In genomic region chr5:143562935-143563334, GRCh38 we compare ENCODE assay signal across 12 cellular contexts.
A peak's percentile ranks its signal among the peaks of the same experiment; 100 is the strongest.
DNase-seq lines count a peak whose midpoint lies in the region; ATAC-seq and TF ChIP-seq lines count a peak whose summit lies in the region.
"Had no signal": no experiment of that assay in that cellular context is flagged by ENCODE, and none has a peak within 500 bp of the region (broad histone marks: within the 10 kb centered on the region; RNA-seq: fewer than 3 reads in every experiment).

No MANE protein-coding gene starts in this region.

- ATAC-seq in mucosa of descending colon, result peak; percentile 80

- H3K9me3 Mint-ChIP-seq in Caco-2 (ENCODE audit: unreplicated experiment), result no peaks in the 10 kb centered on the region

- CTCF ChIA-PET in Caco-2 (lab: Charles Lee), result no interaction called here

- no peaks in the 10 kb centered on the region for H3K27me3 ChIP-seq in Caco-2 (replicated peaks; ENCODE audit: control insufficient read depth, insufficient read depth, low read length)

- DNase-seq in Caco-2 (no peak), NCI-H774 (lab: John Stamatoyannopoulos, UW) (peak; percentile 31), epithelial cell of esophagus (ENCODE audit: low read depth) (peak; percentile 77), mucosa of descending colon (no peak), head of caudate nucleus (no peak), NCI-H128 (lab: John Stamatoyannopoulos, UW; ENCODE audit: unreplicated experiment) (no peak), T-helper 9 cell (no peak), NCI-H82 (lab: John Stamatoyannopoulos, UW) (no peak)
- DNase-seq: activated CD4-positive, alpha-beta T cell treated with anti-CD3 and anti-CD28 coated beads for 4 hours; activated naive CD4-positive, alpha-beta T cell; islet precursor cell had no signal

- no peaks in the 10 kb centered on the region for H3K9me3 ChIP-seq in Caco-2
- H3K9me3 ChIP-seq in mucosa of descending colon, result no peaks in the 10 kb centered on the region

- H3K27ac Mint-ChIP-seq in Caco-2 (ENCODE audit: unreplicated experiment), result peak overlapping the region; percentile 35

- H3K36me3 ChIP-seq in Caco-2 (ENCODE audit: control insufficient read depth, insufficient read depth, low read length) (no peaks in the 10 kb centered on the region), mucosa of descending colon (ENCODE audit: low read depth) (no peaks in the 10 kb centered on the region)

- H3K27me3 Mint-ChIP-seq in Caco-2 (ENCODE audit: insufficient read depth, unreplicated experiment), result no peaks in the 10 kb centered on the region

- no peak overlapping the region for H3K4me3 Mint-ChIP-seq in Caco-2 (ENCODE audit: unreplicated experiment)

- TF ChIP-seq CTCF in Caco-2 (IDR thresholded peaks at IDR 0.05; ENCODE audit: insufficient read depth in 1 of 2, low read depth in 1 of 2, low read length in 1 of 2, severe bottlenecking in 1 of 2, unreplicated experiment in 1 of 2), result no peak
- TF ChIP-seq CTCF in epithelial cell of esophagus (IDR thresholded peaks at IDR 0.05; ENCODE audit: insufficient read depth, low read depth, low read length, missing control alignments), result no peak
- TF ChIP-seq CTCF in mucosa of descending colon (IDR thresholded peaks at IDR 0.05), result no peak

- intact Hi-C loops in Caco-2 (cut with micrococcal nuclease; ENCODE audit: unreplicated experiment), result loop anchor here (10.0 kb wide), 1 partner anchor 262 kb away; no protein-coding TSS in a partner anchor
- intact Hi-C loops in mucosa of descending colon (cut with DNase I, micrococcal nuclease), result no loop called here
- intact Hi-C loops in head of caudate nucleus (cut with DNase I), result no loop called here

- BruUV-seq in Caco-2 (replicated peaks; lab: Mats Ljungman, UMichigan), result no TSS peak

- H3K4me1 ChIP-seq in Caco-2, result peaks cover 36% of the 10 kb centered on the region
- no peaks in the 10 kb centered on the region for H3K4me1 ChIP-seq in mucosa of descending colon (ENCODE audit: low read depth)

- peaks cover 34% of the 10 kb centered on the region for H3K4me1 Mint-ChIP-seq in Caco-2 (ENCODE audit: low read depth, unreplicated experiment)

- H3K36me3 Mint-ChIP-seq in Caco-2 (ENCODE audit: insufficient read depth, unreplicated experiment), result no peaks in the 10 kb centered on the region
- H3K36me3 Mint-ChIP-seq: CD14-positive monocyte had no signal

- POLR2A ChIA-PET in Caco-2 (lab: Charles Lee), result no interaction called here

- H3K4me3 ChIP-seq in Caco-2 (ENCODE audit: low read depth, low read length) (no peak overlapping the region), epithelial cell of esophagus (ENCODE audit: low read length) (no peak overlapping the region), mucosa of descending colon (no peak overlapping the region)

Comparison
In these comparisons a context has a peak if more than half of its experiments do, and no peak if none do; other contexts are left out.
1. DNase-seq: peak in NCI-H774 (single experiment) and epithelial cell of esophagus (single experiment); none in Caco-2 (0 of 2), mucosa of descending colon (0 of 3), head of caudate nucleus (0 of 42), NCI-H128 (single experiment), T-helper 9 cell (single experiment) and NCI-H82 (single experiment).